In the genomic region with DNA sequence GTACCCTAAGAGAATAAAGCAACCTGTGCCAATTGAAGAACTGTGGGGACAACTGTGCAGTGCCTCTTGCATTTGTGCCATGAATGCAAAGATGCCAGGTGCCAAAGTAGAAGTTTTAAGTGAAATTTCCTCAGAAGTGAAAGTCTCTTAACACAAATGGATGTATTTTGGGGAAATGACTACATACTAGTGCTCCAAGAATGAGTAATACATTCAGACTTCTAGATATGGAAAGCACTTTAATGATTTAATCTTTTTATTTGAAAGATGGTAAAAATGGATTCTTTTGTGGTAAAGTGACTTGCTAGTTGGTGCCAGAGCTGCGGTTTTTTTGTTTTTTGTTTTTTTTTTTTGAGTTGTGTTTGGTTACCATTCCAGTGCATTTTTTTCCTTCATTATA, we compare ENCODE assay signal across 24 cellular contexts. TPM values are rescaled to one million over a fixed set of nuclear protein-coding genes. Genes with fewer than 3 reads are reported as not detected.
A peak's percentile ranks its signal among the peaks of the same experiment; 100 is the strongest.
DNase-seq lines count a peak whose midpoint lies in the region; TF ChIP-seq lines count a peak whose summit lies in the region.
"Had no signal": no experiment of that assay in that cellular context is flagged by ENCODE, and none has a peak within 500 bp of the region (broad histone marks: within the 10 kb centered on the region; RNA-seq: fewer than 3 reads in every experiment).

No MANE protein-coding gene starts in this region.

- H3K4me3 Mint-ChIP-seq in osteocyte (ENCODE audit: unreplicated experiment) = no peak overlapping the region
- H3K4me3 Mint-ChIP-seq: CD4-positive, CD25-positive, alpha-beta regulatory T cell had no signal

- no peaks in the 10 kb centered on the region for H3K9me3 Mint-ChIP-seq in osteocyte (ENCODE audit: unreplicated experiment)
- H3K9me3 Mint-ChIP-seq: activated T-helper 2 cell treated with anti-CD3 and anti-CD28 coated beads, Interferon-gamma antibody, Interleukin-2, Interleukin-4, amounts not matched to agents 10 μg/mL and 5 μg/mL and 100 μg/mL, durations not matched to agents 14 hours and 24 hours and 36 hours; CD4-positive, CD25-positive, alpha-beta regulatory T cell had no signal

- peak overlapping the region; percentile 28 for H3K27ac Mint-ChIP-seq in osteocyte (ENCODE audit: unreplicated experiment)
- H3K27ac Mint-ChIP-seq: activated T-helper 2 cell treated with anti-CD3 and anti-CD28 coated beads, Interferon-gamma antibody, Interleukin-2, Interleukin-4, amounts not matched to agents 10 μg/mL and 5 μg/mL and 100 μg/mL, durations not matched to agents 14 hours and 24 hours and 36 hours; CD4-positive, CD25-positive, alpha-beta regulatory T cell had no signal

- H3K36me3 Mint-ChIP-seq in osteocyte (ENCODE audit: unreplicated experiment) = peaks cover 58% of the 10 kb centered on the region

- peaks cover 4% of the 10 kb centered on the region for H3K4me1 Mint-ChIP-seq in osteocyte (ENCODE audit: unreplicated experiment)

- DNase-seq in CD1c-positive myeloid dendritic cell (ENCODE audit: extremely low spot score) (peak; percentile 28), LHCN-M2 (ENCODE audit: low read depth) (peak; percentile 75), cardiac fibroblast (ENCODE audit: low read depth in 2 of 2) (peak; percentile 56 to 78), osteocyte (ENCODE audit: extremely low spot score, unreplicated experiment) (no peak), dermis blood vessel endothelial cell (no peak), OCI-M2 (lab: John Stamatoyannopoulos, UW; ENCODE audit: unreplicated experiment) (no peak)
- DNase-seq in activated CD8-positive, alpha-beta memory T cell treated with anti-CD3 and anti-CD28 coated beads, Interleukin-2, amount 50 U/mL, for 4 hours = no peak
- DNase-seq: CD4-positive, CD25-positive, alpha-beta regulatory T cell; DMS53; dorsolateral prefrontal cortex; KG1; left colon; mucosa of descending colon; NCI-H1417; NCI-H2171 treated with DMSO at 0.1 percent for 48 hours; occipital lobe; RPMI8226; sigmoid colon; stimulated activated CD4-positive, alpha-beta T cell treated with anti-CD3 and anti-CD28 coated beads, Interleukin-4, amount 100 ng/mL, for 1 hour; T-helper 1 cell; WERI-Rb-1 had no signal

- H3K4me3 ChIP-seq in cardiac fibroblast (replicated peaks in 1 of 2; ENCODE audit: low read depth in 2 of 2, low read length in 2 of 2) = no peak overlapping the region
- H3K4me3 ChIP-seq: ascending aorta, dorsolateral prefrontal cortex, mucosa of descending colon, sigmoid colon, thoracic aorta had no signal

- no peaks in the 10 kb centered on the region for H3K27me3 Mint-ChIP-seq in osteocyte (ENCODE audit: unreplicated experiment)
- H3K27me3 Mint-ChIP-seq: CD4-positive, CD25-positive, alpha-beta regulatory T cell had no signal

- TF ChIP-seq CTCF in cardiac fibroblast (IDR thresholded peaks at IDR 0.05; ENCODE audit: low read depth, low read length) (no peak), osteocyte (IDR thresholded peaks at IDR 0.05) (no peak)

RNA-seq across cellular contexts. Expression of a gene that starts 15.0 kb away (rescaled TPM):
- total RNA-seq in LHCN-M2 (2014; rRNA removed) = 65.1 and 67.6 TPM in 2 replicates
- 22.7 TPM for polyA plus RNA-seq in LHCN-M2 (2012)
- total RNA-seq in osteocyte = 25.3 and 28.0 TPM in 2 replicates
- total RNA-seq in dermis blood vessel endothelial cell = 35.3 and 41.7 TPM in 2 replicates

RNA-seq across cellular contexts. Expression of a gene that starts 15.5 kb away (rescaled TPM):
- total RNA-seq in LHCN-M2 (2014; rRNA removed) (3.5 and 5.9 TPM in 2 replicates), osteocyte (17.9 and 19.6 TPM in 2 replicates), dermis blood vessel endothelial cell (15.8 and 18.9 TPM in 2 replicates)
- polyA plus RNA-seq in LHCN-M2 (2012) = 1.2 TPM

Comparison
In these comparisons a context has a peak if more than half of its experiments do, and no peak if none do; other contexts are left out.
1. DNase-seq: peak in CD1c-positive myeloid dendritic cell (single experiment), LHCN-M2 (single experiment) and cardiac fibroblast (2 of 2); none in osteocyte (single experiment), activated CD8-positive, alpha-beta memory T cell treated with anti-CD3 and anti-CD28 coated beads, Interleukin-2, amount 50 U/mL, for 4 hours (single experiment), dermis blood vessel endothelial cell (single experiment) and OCI-M2 (single experiment).